Comparison of ENCODE assay signal across 8 cellular contexts in genomic region chr9:26975728-26976707, GRCh38. TPM values are rescaled to one million over a fixed set of nuclear protein-coding genes. Genes with fewer than 3 reads are reported as not detected.
A peak's percentile ranks its signal among the peaks of the same experiment; 100 is the strongest.
DNase-seq lines count a peak whose midpoint lies in the region; ATAC-seq and TF ChIP-seq lines count a peak whose summit lies in the region.

No MANE protein-coding gene starts in this region.

- no peak overlapping the region for H3K4me3 Mint-ChIP-seq in stimulated activated naive CD8-positive, alpha-beta T cell treated with anti-CD3 and anti-CD28 coated beads, Interleukin-15, amount 100 ng/mL, for 72 hours
- H3K4me3 Mint-ChIP-seq in activated naive CD8-positive, alpha-beta T cell treated with anti-CD3 and anti-CD28 coated beads for 36 hours = no peak overlapping the region

- H3K36me3 ChIP-seq in cardiac muscle cell (peaks cover 6% of the 10 kb centered on the region), spleen (peaks cover 0 to 27% (median 4%) of the 10 kb centered on the region in 6 donors), thyroid gland (peaks cover 0 to 5% of the 10 kb centered on the region in 2 donors)

- no peaks in the 10 kb centered on the region for H3K27me3 ChIP-seq in cardiac muscle cell
- no peaks in the 10 kb centered on the region for H3K27me3 ChIP-seq in spleen (replicated peaks in 1 of 7)
- no peaks in the 10 kb centered on the region for H3K27me3 ChIP-seq in thyroid gland

- ATAC-seq in SK-N-SH treated with all-trans-retinoic acid at 6 μM for 48 hours = peak; percentile 85
- ATAC-seq in stimulated activated naive CD8-positive, alpha-beta T cell treated with anti-CD3 and anti-CD28 coated beads, Interleukin-15, amount 100 ng/mL, for 72 hours = no peak

- peak overlapping the region in 1 of 2 donors; percentile 8 for H3K27ac Mint-ChIP-seq in stimulated activated naive CD8-positive, alpha-beta T cell treated with anti-CD3 and anti-CD28 coated beads, Interleukin-15, amount 100 ng/mL, for 72 hours
- no peak overlapping the region for H3K27ac Mint-ChIP-seq in activated naive CD8-positive, alpha-beta T cell treated with anti-CD3 and anti-CD28 coated beads for 36 hours

- no peaks in the 10 kb centered on the region for H3K36me3 Mint-ChIP-seq in activated naive CD8-positive, alpha-beta T cell treated with anti-CD3 and anti-CD28 coated beads for 36 hours

- TF ChIP-seq POLR2A in spleen (IDR thresholded peaks at IDR 0.05) (no peak), thyroid gland (IDR thresholded peaks at IDR 0.05) (no peak)

- intact Hi-C loops in spleen (cut with DNase I; ENCODE audit: low total_unique reads) (loop anchor here (5.0 kb wide), 1 partner anchor 234 kb away; no protein-coding TSS in a partner anchor), thyroid gland (cut with DNase I) (no loop called here)

- H3K4me3 ChIP-seq in cardiac muscle cell = no peak overlapping the region
- H3K4me3 ChIP-seq in spleen = no peak overlapping the region
- no peak overlapping the region for H3K4me3 ChIP-seq in thyroid gland (replicated peaks in 1 of 3)

- H3K9me3 ChIP-seq in cardiac muscle cell (ENCODE audit: low read depth) = no peaks in the 10 kb centered on the region
- no peaks in the 10 kb centered on the region for H3K9me3 ChIP-seq in spleen
- no peaks in the 10 kb centered on the region for H3K9me3 ChIP-seq in thyroid gland

- in situ Hi-C loops in ACHN (cut with HindIII; ENCODE audit: low pct_ligation_motif_present, low pct_unique_long_range_greater_than_20kb, low sequenced_read_pairs) = no loop called here

- no peaks in the 10 kb centered on the region for H3K4me1 ChIP-seq in cardiac muscle cell (ENCODE audit: low read depth)
- no peaks in the 10 kb centered on the region for H3K4me1 ChIP-seq in spleen
- H3K4me1 ChIP-seq in thyroid gland = no peaks in the 10 kb centered on the region

- TF ChIP-seq CTCF in GM12874 (IDR thresholded peaks at IDR 0.05; ENCODE audit: insufficient read depth, low read depth, low read length) (0 out of 2 replicates have a peak, but pooled peaks have one; percentile 17), cardiac muscle cell (IDR thresholded peaks at IDR 0.05; ENCODE audit: low read depth, low read length) (peak; percentile 59), spleen (IDR thresholded peaks at IDR 0.05 in 8 of 11, conservative IDR thresholded peaks at IDR 0.05 in 3 of 11) (peak in 8 of 11 experiments; percentile 21 to 51 (median 44)), thyroid gland (IDR thresholded peaks at IDR 0.05) (peak in 3 of 6 experiments; percentile 10 to 37 (median 23))

- peak; percentile 71 for DNase-seq in ACHN
- peak; percentile 60 for DNase-seq in cardiac muscle cell (ENCODE audit: low read depth in 1 of 2, low spot score in 1 of 2)
- DNase-seq in spleen = no peak
- DNase-seq in thyroid gland = no peak
- DNase-seq in stimulated activated naive CD8-positive, alpha-beta T cell treated with anti-CD3 and anti-CD28 coated beads, Interleukin-15, amount 100 ng/mL, for 72 hours = no peak
- no peak for DNase-seq in activated naive CD8-positive, alpha-beta T cell treated with anti-CD3 and anti-CD28 coated beads for 36 hours

- H3K4me1 Mint-ChIP-seq in stimulated activated naive CD8-positive, alpha-beta T cell treated with anti-CD3 and anti-CD28 coated beads, Interleukin-15, amount 100 ng/mL, for 72 hours = no peaks in the 10 kb centered on the region
- H3K4me1 Mint-ChIP-seq in activated naive CD8-positive, alpha-beta T cell treated with anti-CD3 and anti-CD28 coated beads for 36 hours = no peaks in the 10 kb centered on the region

- no peaks in the 10 kb centered on the region for H3K9me3 Mint-ChIP-seq in stimulated activated naive CD8-positive, alpha-beta T cell treated with anti-CD3 and anti-CD28 coated beads, Interleukin-15, amount 100 ng/mL, for 72 hours
- no peaks in the 10 kb centered on the region for H3K9me3 Mint-ChIP-seq in activated naive CD8-positive, alpha-beta T cell treated with anti-CD3 and anti-CD28 coated beads for 36 hours

- peak overlapping the region; percentile 93 for H3K27ac ChIP-seq in cardiac muscle cell
- no peak overlapping the region for H3K27ac ChIP-seq in spleen
- no peak overlapping the region for H3K27ac ChIP-seq in thyroid gland

- no peaks in the 10 kb centered on the region for H3K27me3 Mint-ChIP-seq in stimulated activated naive CD8-positive, alpha-beta T cell treated with anti-CD3 and anti-CD28 coated beads, Interleukin-15, amount 100 ng/mL, for 72 hours
- no peaks in the 10 kb centered on the region for H3K27me3 Mint-ChIP-seq in activated naive CD8-positive, alpha-beta T cell treated with anti-CD3 and anti-CD28 coated beads for 36 hours

- WGBS in spleen, 5 donors = 88 to 94% (median 89%) methylated on average over 18 of the region's 18 CpGs
- WGBS in thyroid gland, 2 donors = 91 to 92% methylated on average over 18 of the region's 18 CpGs

TF ChIP-seq in SK-N-SH treated with all-trans-retinoic acid at 6 μM for 48 hours, 23 proteins besides CTCF, POLR2A, EP300 and RAD21 (continues in another document):
- TF ChIP-seq OSR1 (CRISPR knock-in tag; IDR thresholded peaks at IDR 0.05) (no peak), BACH2 (CRISPR knock-in tag; IDR thresholded peaks at IDR 0.05; ENCODE audit: borderline replicate concordance) (no peak), CSDC2 (CRISPR knock-in tag; IDR thresholded peaks at IDR 0.05) (no peak), ARNTL (CRISPR knock-in tag; IDR thresholded peaks at IDR 0.05; ENCODE audit: borderline replicate concordance, low read depth) (no peak), POU6F1 (CRISPR knock-in tag; IDR thresholded peaks at IDR 0.05; ENCODE audit: borderline replicate concordance, low read depth) (no peak), ISL1 (CRISPR knock-in tag; IDR thresholded peaks at IDR 0.05) (no peak), ZFP3 (CRISPR knock-in tag; IDR thresholded peaks at IDR 0.05) (no peak), TOX (CRISPR knock-in tag; IDR thresholded peaks at IDR 0.05; ENCODE audit: borderline replicate concordance) (no peak), CREB5 (CRISPR knock-in tag; IDR thresholded peaks at IDR 0.05; ENCODE audit: low read depth) (no peak), PPARA (CRISPR knock-in tag; IDR thresholded peaks at IDR 0.05; ENCODE audit: borderline replicate concordance) (no peak)

RNA-seq across cellular contexts. Expression of gene IFT74, which starts 19.8 kb away (rescaled TPM):
- total RNA-seq in cardiac muscle cell = 14.6 and 25.2 TPM in 2 replicates
- polyA plus RNA-seq in cardiac muscle cell = 20.6 and 27.8 TPM in 2 replicates
- 10 to 100 TPM; 10.6 to 25.6 (median 12.6) TPM for total RNA-seq in spleen
- polyA plus RNA-seq in spleen = 1 to 10 TPM; 7.1 to 9.4 (median 9.4) TPM
- total RNA-seq in thyroid gland = 10 to 100 TPM; 23.0 to 40.0 (median 29.9) TPM
- total RNA-seq in activated naive CD8-positive, alpha-beta T cell treated with anti-CD3 and anti-CD28 coated beads for 36 hours = 10 to 100 TPM; 11.0 to 12.4 TPM

RNA-seq across cellular contexts. Expression of gene PLAA, which starts 29.0 kb away (rescaled TPM):
- total RNA-seq in cardiac muscle cell = 30.7 and 32.6 TPM in 2 replicates
- polyA plus RNA-seq in cardiac muscle cell = 30.9 and 36.0 TPM in 2 replicates
- total RNA-seq in spleen = 10 to 100 TPM; 20.9 to 34.5 (median 26.9) TPM
- 1 to 10 TPM; 6.2 to 8.5 (median 7.2) TPM for polyA plus RNA-seq in spleen
- 10 to 100 TPM; 25.7 to 35.8 (median 32.4) TPM for total RNA-seq in thyroid gland
- 10 to 100 TPM; 42.5 to 45.3 TPM for total RNA-seq in activated naive CD8-positive, alpha-beta T cell treated with anti-CD3 and anti-CD28 coated beads for 36 hours

RNA-seq across cellular contexts. Expression of gene LRRC19, which starts 29.5 kb away (rescaled TPM):
- total RNA-seq in cardiac muscle cell (not detected in 2 replicates), spleen (not detected), thyroid gland (not detected)
- polyA plus RNA-seq in cardiac muscle cell (0.21 and 0.44 TPM in 2 replicates), spleen (not detected)
- total RNA-seq in activated naive CD8-positive, alpha-beta T cell treated with anti-CD3 and anti-CD28 coated beads for 36 hours = not detected

Comparison
In these comparisons a context has a peak if more than half of its experiments do, and no peak if none do; other contexts are left out.
1. DNase-seq: peak in ACHN (single experiment) and cardiac muscle cell (2 of 2); none in spleen (single experiment), thyroid gland (0 of 2), stimulated activated naive CD8-positive, alpha-beta T cell treated with anti-CD3 and anti-CD28 coated beads, Interleukin-15, amount 100 ng/mL, for 72 hours (0 of 2) and activated naive CD8-positive, alpha-beta T cell treated with anti-CD3 and anti-CD28 coated beads for 36 hours (single experiment).